In genomic region chr20:58993332-58994248, GRCh38 we compare ENCODE assay signal across 19 cellular contexts. TPM values are rescaled to one million over a fixed set of nuclear protein-coding genes. Genes with fewer than 3 reads are reported as not detected.
DNase-seq lines count a peak whose midpoint lies in the region; ATAC-seq, FAIRE-seq and TF ChIP-seq lines count a peak whose summit lies in the region.
"Had no signal": no experiment of that assay in that cellular context is flagged by ENCODE, and none has a peak within 500 bp of the region (broad histone marks: within the 10 kb centered on the region; RNA-seq: fewer than 3 reads in every experiment).

No MANE protein-coding gene starts in this region.

- H3K9me3 Mint-ChIP-seq in stimulated activated naive CD8-positive, alpha-beta T cell treated with anti-CD3 and anti-CD28 coated beads, Interleukin-15, amount 100 ng/mL, for 72 hours: no peaks in the 10 kb centered on the region

- no peaks in the 10 kb centered on the region for H3K27me3 ChIP-seq in right lobe of liver
- no peaks in the 10 kb centered on the region for H3K27me3 ChIP-seq in brain microvascular endothelial cell (replicated peaks)
- H3K27me3 ChIP-seq: cardiac muscle cell, right atrium auricular region had no signal

- no peaks in the 10 kb centered on the region for H3K27me3 Mint-ChIP-seq in stimulated activated naive CD8-positive, alpha-beta T cell treated with anti-CD3 and anti-CD28 coated beads, Interleukin-15, amount 100 ng/mL, for 72 hours

- POLR2A ChIA-PET in RWPE1 (lab: Yijun Ruan, JAX; ENCODE audit: low non-redundant PET): no interaction called here

- no peaks in the 10 kb centered on the region for H3K9me3 ChIP-seq in right lobe of liver
- H3K9me3 ChIP-seq: right atrium auricular region had no signal

- no peak overlapping the region for H3K27ac Mint-ChIP-seq in stimulated activated naive CD8-positive, alpha-beta T cell treated with anti-CD3 and anti-CD28 coated beads, Interleukin-15, amount 100 ng/mL, for 72 hours

- WGBS in right lobe of liver (ENCODE audit: insufficient coverage, low coverage, low lambda C conversion rate, missing lambda C conversion rate): 66% methylated on average over 19 of the region's 23 CpGs

- H3K4me1 ChIP-seq in right lobe of liver: peaks cover 0 to 51% (median 15%) of the 10 kb centered on the region in 4 donors

- CTCF ChIA-PET in RWPE1 (lab: Yijun Ruan, JAX): interaction anchor here (0.5 to 0.8 kb wide), 5 partner anchors 14 to 409 kb away, joined by 3 to 4 read pairs (median 3); no protein-coding TSS in a partner anchor

- H3K27ac ChIP-seq in C4-2B (peak overlapping the region; percentile 65), RWPE1 (peak overlapping the region; percentile 45), right lobe of liver (peak overlapping the region; percentile 41 to 87 (median 84)), brain microvascular endothelial cell (no peak overlapping the region)
- H3K27ac ChIP-seq: right atrium auricular region had no signal

- no peak for TF ChIP-seq POLR2A in right lobe of liver (IDR thresholded peaks at IDR 0.05)

- no peak overlapping the region for H3K4me3 Mint-ChIP-seq in stimulated activated naive CD8-positive, alpha-beta T cell treated with anti-CD3 and anti-CD28 coated beads, Interleukin-15, amount 100 ng/mL, for 72 hours

- H3K4me3 ChIP-seq in right lobe of liver (no peak overlapping the region), brain microvascular endothelial cell (ENCODE audit: low read depth, low read length) (no peak overlapping the region)
- H3K4me3 ChIP-seq: cardiac muscle cell, right atrium auricular region had no signal

- peak; percentile 49 for FAIRE-seq in GM18507 (lab: Jason Lieb, UNC)
- FAIRE-seq: kidney had no signal

- in situ Hi-C loops in brain microvascular endothelial cell (cut with HindIII; ENCODE audit: low pct_ligation_motif_present, low sequenced_read_pairs): no loop called here

- DNase-seq in GM18507 (ENCODE audit: extremely low spot score, insufficient read length, low read depth) (no peak), RWPE1 (ENCODE audit: low spot score) (no peak), right lobe of liver (peak in 2 of 3 donors; percentile 49), brain microvascular endothelial cell (no peak), ureter (ENCODE audit: low spot score) (no peak)
- no peak for DNase-seq in stimulated activated naive CD8-positive, alpha-beta T cell treated with anti-CD3 and anti-CD28 coated beads, Interleukin-15, amount 100 ng/mL, for 72 hours
- DNase-seq: activated CD4-positive, alpha-beta T cell treated with anti-CD3 and anti-CD28 coated beads for 4 hours; activated naive CD4-positive, alpha-beta T cell; glutamatergic neuron; kidney; stimulated activated naive CD8-positive, alpha-beta T cell treated with anti-CD3 and anti-CD28 coated beads, Interleukin-15, Interleukin-2, amounts not matched to agents 100 U/mL and 50 U/mL, for 24 hours had no signal

- H3K36me3 ChIP-seq in right lobe of liver: peaks cover 0 to 81% (median 28%) of the 10 kb centered on the region in 4 donors
- H3K36me3 ChIP-seq in brain microvascular endothelial cell (replicated peaks): peaks cover 84% of the 10 kb centered on the region

- ATAC-seq in right lobe of liver: peak; percentile 26 to 57 (median 40)
- ATAC-seq in stimulated activated naive CD8-positive, alpha-beta T cell treated with anti-CD3 and anti-CD28 coated beads, Interleukin-15, amount 100 ng/mL, for 72 hours: no peak
- no peak for ATAC-seq in GM19463 (IDR thresholded peaks at IDR 0.05; ENCODE audit: unreplicated experiment)
- ATAC-seq: HCT116; Panc1; stimulated activated naive CD8-positive, alpha-beta T cell treated with anti-CD3 and anti-CD28 coated beads, Interleukin-15, Interleukin-2, amounts not matched to agents 100 U/mL and 50 U/mL, for 24 hours had no signal

- intact Hi-C loops in right lobe of liver (cut with DNase I): no loop called here

- no peak for TF ChIP-seq CTCF in C4-2B (conservative IDR thresholded peaks at IDR 0.05)
- TF ChIP-seq CTCF in RWPE1 (conservative IDR thresholded peaks at IDR 0.05; ENCODE audit: low read depth): no peak
- TF ChIP-seq CTCF in right lobe of liver (IDR thresholded peaks at IDR 0.05): no peak
- no peak for TF ChIP-seq CTCF in brain microvascular endothelial cell (IDR thresholded peaks at IDR 0.05; ENCODE audit: low read depth, low read length, missing control alignments)

- peaks cover 9% of the 10 kb centered on the region for H3K4me1 Mint-ChIP-seq in stimulated activated naive CD8-positive, alpha-beta T cell treated with anti-CD3 and anti-CD28 coated beads, Interleukin-15, amount 100 ng/mL, for 72 hours

RNA-seq across cellular contexts. Expression of gene NELFCD, which starts 12.5 kb away (rescaled TPM):
- total RNA-seq in right lobe of liver (10 to 100 TPM; 31.1 to 41.4 (median 36.5) TPM), ureter (70.6 TPM)

RNA-seq across cellular contexts. Expression of gene CTSZ, which starts 13.5 kb away (rescaled TPM):
- total RNA-seq in right lobe of liver (100 to 1,000 TPM; 198 to 296 (median 222) TPM), ureter (116 TPM)

RNA-seq across cellular contexts. Expression of gene TUBB1, which starts 25.6 kb away (rescaled TPM):
- total RNA-seq in right lobe of liver (1 to 10 TPM in 1 of 6 experiments, under 1 TPM in 4, not detected in 1; 0.06 to 1.5 (median 0.31) TPM), ureter (not detected)
- total RNA-seq: kidney; myocyte; T-helper 2 cell treated with Interferon-gamma antibody and Interleukin-4, amounts not matched to agents 100 ng/mL and 5 ng/mL, for 36 hours had no signal

RNA-seq across cellular contexts. Expression of gene ATP5F1E, which starts 38.5 kb away (rescaled TPM):
- total RNA-seq in right lobe of liver (10 to 100 TPM; 15.8 to 34.6 (median 30.5) TPM), ureter (77.7 TPM)

RNA-seq across cellular contexts. Expression of gene PRELID3B, which starts 49.0 kb away (rescaled TPM):
- 10 to 100 TPM; 16.3 to 37.5 (median 23.3) TPM for total RNA-seq in right lobe of liver
- 62.1 TPM for total RNA-seq in ureter

Comparison
In these comparisons a context has a peak if more than half of its experiments do, and no peak if none do; other contexts are left out.
1. DNase-seq: peak in right lobe of liver (2 of 3); none in GM18507 (single experiment), RWPE1 (single experiment), stimulated activated naive CD8-positive, alpha-beta T cell treated with anti-CD3 and anti-CD28 coated beads, Interleukin-15, amount 100 ng/mL, for 72 hours (0 of 2), brain microvascular endothelial cell (single experiment) and ureter (single experiment).
2. ATAC-seq: peak in right lobe of liver (4 of 4); none in stimulated activated naive CD8-positive, alpha-beta T cell treated with anti-CD3 and anti-CD28 coated beads, Interleukin-15, amount 100 ng/mL, for 72 hours (single experiment) and GM19463 (single experiment).